35 cellular contexts compared by ENCODE assay signal in the genomic region with DNA sequence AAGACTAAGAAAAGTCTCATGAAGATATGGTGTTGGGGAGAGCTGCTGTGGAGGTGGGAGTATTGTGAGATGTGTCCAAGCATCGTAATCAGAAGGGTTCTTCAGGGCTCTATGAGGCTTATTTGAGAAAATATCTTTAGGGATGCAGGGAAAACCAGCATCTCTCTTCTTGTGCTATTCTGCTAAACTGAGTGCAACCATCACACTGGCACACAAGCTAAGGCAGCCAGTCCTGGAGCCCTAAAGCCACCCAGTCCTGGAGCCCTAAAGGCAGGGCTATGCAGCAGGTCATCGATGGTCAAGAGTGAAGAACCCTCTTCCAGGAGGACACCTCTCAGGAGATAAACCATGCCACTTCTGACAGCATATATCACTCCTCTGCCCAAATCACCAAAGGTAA.
"Had no signal": no experiment of that assay in that cellular context is flagged by ENCODE, and none has a peak within 500 bp of the region (broad histone marks: within the 10 kb centered on the region; RNA-seq: fewer than 3 reads in every experiment).

No MANE protein-coding gene starts in this region.

- H3K4me3 ChIP-seq: MG63 had no signal

- H3K36me3 ChIP-seq: MG63 had no signal

- H3K27me3 ChIP-seq: MG63 had no signal

- H3K9me3 ChIP-seq: MG63 had no signal

- DNase-seq: Karpas-422, Kasumi-1, MG63, MM.1S, MV-4-11, NCI-H1048, NCI-H1092, NCI-H1092 treated with DMSO at 0.1 percent for 48 hours, NCI-H1105, NCI-H1105 treated with DMSO at 0.1 percent for 48 hours, NCI-H1417, NCI-H1417 treated with DMSO at 0.1 percent for 48 hours, NCI-H1436, NCI-H1436 treated with DMSO at 0.1 percent for 48 hours, NCI-H146, NCI-H1694, NCI-H1694 treated with DMSO at 0.1 percent for 48 hours, NCI-H187 treated with DMSO at 0.1 percent for 48 hours, NCI-H1930, NCI-H2029, NCI-H2029 treated with DMSO at 0.1 percent for 48 hours, NCI-H2081, NCI-H2081 treated with DMSO at 0.1 percent for 48 hours, NCI-H2107, NCI-H2171, NCI-H2171 treated with DMSO at 0.1 percent for 48 hours, NCI-H2227 treated with DMSO at 0.1 percent for 48 hours, NCI-H226, NCI-H345, NCI-H446, NCI-H446 treated with DMSO at 0.1 percent for 48 hours, NCI-H510A, NCI-H510A treated with DMSO at 0.1 percent for 48 hours, NCI-H524, NCI-H524 treated with DMSO at 0.1 percent for 48 hours had no signal
